ENCODE assay signal across 8 cellular contexts in the genomic region with DNA sequence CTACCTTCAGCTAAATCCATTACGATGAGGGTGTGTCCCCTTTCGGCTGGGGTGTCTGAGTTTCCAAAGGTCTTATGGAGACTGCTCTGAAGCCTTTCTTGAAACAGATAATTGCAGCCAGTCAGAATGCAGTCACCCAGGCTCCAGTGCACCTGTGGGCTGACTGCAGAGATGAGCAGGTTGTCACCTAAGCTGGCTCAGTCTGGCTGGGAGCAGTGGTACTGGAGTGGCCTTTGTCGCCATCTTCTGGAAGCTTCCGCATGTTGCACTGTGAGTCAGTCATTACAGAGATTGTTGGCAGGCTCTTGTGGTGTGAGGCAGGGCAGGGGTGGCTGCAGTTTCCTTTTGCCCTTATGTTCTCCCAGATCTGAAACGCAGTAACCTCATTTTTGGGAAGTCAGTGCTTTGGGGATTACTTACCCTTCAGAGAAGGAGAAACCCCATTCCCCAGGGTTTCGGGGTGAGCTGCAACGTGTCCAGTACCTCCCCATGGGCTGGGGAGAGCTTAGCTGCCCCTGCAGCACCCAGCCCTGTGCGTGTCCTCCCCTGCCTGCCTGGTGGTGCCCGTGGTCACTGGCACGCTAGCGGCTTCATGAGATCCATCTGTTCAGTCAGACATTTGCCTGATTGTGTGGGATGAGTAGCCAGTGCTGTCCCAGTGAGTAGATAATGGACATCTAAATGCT. TPM values are rescaled to one million over a fixed set of nuclear protein-coding genes. Genes with fewer than 3 reads are reported as not detected.
A peak's percentile ranks its signal among the peaks of the same experiment; 100 is the strongest.
DNase-seq lines count a peak whose midpoint lies in the region; ATAC-seq and TF ChIP-seq lines count a peak whose summit lies in the region.

No MANE protein-coding gene starts in this region.

- H3K4me3 ChIP-seq in GM06990 (replicated peaks; ENCODE audit: low read depth, low read length) (no peak overlapping the region), HAP-1 (no peak overlapping the region), Loucy (ENCODE audit: low read length, poor library complexity, severe bottlenecking) (no peak overlapping the region), gastroesophageal sphincter (no peak overlapping the region), parathyroid adenoma (ENCODE audit: low read depth, low read length) (no peak overlapping the region)

- H3K9me2 ChIP-seq in Loucy (replicated peaks; ENCODE audit: low read depth, low read length), result no peaks in the 10 kb centered on the region

- H3K36me3 Mint-ChIP-seq in type B pancreatic cell, result peaks cover 3% of the 10 kb centered on the region

- H3K27ac Mint-ChIP-seq in type B pancreatic cell, result no peak overlapping the region

- H3K4me1 ChIP-seq in HAP-1, result no peaks in the 10 kb centered on the region
- H3K4me1 ChIP-seq in Loucy (ENCODE audit: insufficient read depth, low read length, poor library complexity, severe bottlenecking), result peaks cover 27% of the 10 kb centered on the region
- peaks cover 0 to 10% (median 5%) of the 10 kb centered on the region in 3 donors for H3K4me1 ChIP-seq in gastroesophageal sphincter
- H3K4me1 ChIP-seq in parathyroid adenoma, result no peaks in the 10 kb centered on the region

- no peaks in the 10 kb centered on the region for H3K36me3 ChIP-seq in GM06990 (ENCODE audit: control insufficient read depth, insufficient read depth, low read length)
- H3K36me3 ChIP-seq in HAP-1 (replicated peaks), result peaks cover 4% of the 10 kb centered on the region; the same call in 1 of the 2 replicates
- peaks cover 74% of the 10 kb centered on the region for H3K36me3 ChIP-seq in Loucy (ENCODE audit: insufficient read depth, low read length)
- H3K36me3 ChIP-seq in gastroesophageal sphincter, result peaks cover 0 to 37% of the 10 kb centered on the region in 2 donors
- H3K36me3 ChIP-seq in parathyroid adenoma (ENCODE audit: control insufficient read depth, insufficient read depth, low read length), result no peaks in the 10 kb centered on the region

- no peaks in the 10 kb centered on the region for H3K27me3 Mint-ChIP-seq in type B pancreatic cell

- no peak overlapping the region for H3K27ac ChIP-seq in gastroesophageal sphincter
- no peak overlapping the region for H3K27ac ChIP-seq in parathyroid adenoma

- TF ChIP-seq CTCF in GM06990 (IDR thresholded peaks at IDR 0.05; ENCODE audit: insufficient read depth, low read length, poor library complexity, severe bottlenecking) (peak; percentile 88), Loucy (conservative IDR thresholded peaks at IDR 0.05; ENCODE audit: low read length) (peak; percentile 89), gastroesophageal sphincter (IDR thresholded peaks at IDR 0.05) (peak; percentile 81 to 95 (median 94)), parathyroid adenoma (IDR thresholded peaks at IDR 0.05) (peak; percentile 70), type B pancreatic cell (conservative IDR thresholded peaks at IDR 0.05) (peak; percentile 93)

- no peaks in the 10 kb centered on the region for H3K79me2 ChIP-seq in Loucy (ENCODE audit: insufficient read depth, low read length)
- no peaks in the 10 kb centered on the region for H3K79me2 ChIP-seq in parathyroid adenoma

- H3K4me3 Mint-ChIP-seq in type B pancreatic cell, result no peak overlapping the region

- peak; percentile 85 for ATAC-seq in gastroesophageal sphincter

- TF ChIP-seq EP300 in gastroesophageal sphincter (IDR thresholded peaks at IDR 0.05), result no peak

- no peak overlapping the region for H2AFZ ChIP-seq in Loucy (ENCODE audit: low read length)
- no peak overlapping the region for H2AFZ ChIP-seq in parathyroid adenoma

- H3K27me3 ChIP-seq in GM06990 (replicated peaks; ENCODE audit: control insufficient read depth, insufficient read depth, low read length), result no peaks in the 10 kb centered on the region
- no peaks in the 10 kb centered on the region for H3K27me3 ChIP-seq in HAP-1 (ENCODE audit: low read depth)
- no peaks in the 10 kb centered on the region for H3K27me3 ChIP-seq in Loucy (ENCODE audit: insufficient read depth, low read length, poor library complexity, severe bottlenecking)
- H3K27me3 ChIP-seq in gastroesophageal sphincter, result no peaks in the 10 kb centered on the region
- no peaks in the 10 kb centered on the region for H3K27me3 ChIP-seq in parathyroid adenoma (ENCODE audit: control insufficient read depth, insufficient read depth, low read length)

- 61 to 100% methylated on average over 2 to 7 of the region's 11 CpGs for WGBS in gastroesophageal sphincter (ENCODE audit: low coverage in 1 of 2), 2 donors

- H4K20me1 ChIP-seq in Loucy (ENCODE audit: insufficient read depth, low read length, poor library complexity, severe bottlenecking), result no peaks in the 10 kb centered on the region

- TF ChIP-seq POLR2A in gastroesophageal sphincter (IDR thresholded peaks at IDR 0.05), result no peak

- H3K9me3 ChIP-seq in HAP-1, result no peaks in the 10 kb centered on the region
- no peaks in the 10 kb centered on the region for H3K9me3 ChIP-seq in Loucy (ENCODE audit: insufficient read depth, low read depth, low read length)
- no peaks in the 10 kb centered on the region for H3K9me3 ChIP-seq in gastroesophageal sphincter
- H3K9me3 ChIP-seq in parathyroid adenoma (ENCODE audit: control insufficient read depth, low read length), result no peaks in the 10 kb centered on the region

- H3K4me2 ChIP-seq in Loucy (ENCODE audit: low read depth, low read length, poor library complexity, severe bottlenecking), result no peak overlapping the region
- H3K4me2 ChIP-seq in parathyroid adenoma (ENCODE audit: low read length), result no peak overlapping the region

- H3K9ac ChIP-seq in Loucy (ENCODE audit: low read depth, low read length, poor library complexity, severe bottlenecking) (no peak overlapping the region), parathyroid adenoma (no peak overlapping the region)

- peaks cover 19% of the 10 kb centered on the region for H3K4me1 Mint-ChIP-seq in type B pancreatic cell (ENCODE audit: unreplicated experiment)

- DNase-seq in GM06990 (ENCODE audit: extremely low read depth, insufficient read length) (peak; percentile 48), HAP-1 (ENCODE audit: low spot score in 2 of 2) (peak; percentile 56 to 82), SHP77 treated with DMSO at 0.1 percent for 48 hours (lab: John Stamatoyannopoulos, UW) (peak; percentile 68), type B pancreatic cell (ENCODE audit: extremely low spot score, unreplicated experiment) (peak; percentile 81)
- DNase-seq in activated effector memory CD4-positive, alpha-beta T cell treated with anti-CD3 and anti-CD28 coated beads, Interleukin-2, amount 50 U/mL, for 16 hours, result peak; percentile 90

- no peaks in the 10 kb centered on the region for H3K9me3 Mint-ChIP-seq in type B pancreatic cell

- H3F3A ChIP-seq in Loucy (ENCODE audit: low read depth), result peaks cover 8% of the 10 kb centered on the region; the same call in 1 of the 2 replicates

- in situ Hi-C loops in HAP-1 (cut with MboI; ENCODE audit: low sequenced_read_pairs), result loop anchor here (5.0 to 25.0 kb wide), 2 partner anchors 67 to 1208 kb away; no protein-coding TSS in a partner anchor

RNA-seq across cellular contexts. Expression of a gene that starts 48.0 kb away (rescaled TPM):
- total RNA-seq in gastroesophageal sphincter (10 to 100 TPM; 12.0 to 30.3 (median 20.5) TPM), type B pancreatic cell (ENCODE audit: low replicate concordance) (24.8 and 35.5 TPM in 2 replicates)
